ENCODE assay signal across 2 cellular contexts in the genomic region with DNA sequence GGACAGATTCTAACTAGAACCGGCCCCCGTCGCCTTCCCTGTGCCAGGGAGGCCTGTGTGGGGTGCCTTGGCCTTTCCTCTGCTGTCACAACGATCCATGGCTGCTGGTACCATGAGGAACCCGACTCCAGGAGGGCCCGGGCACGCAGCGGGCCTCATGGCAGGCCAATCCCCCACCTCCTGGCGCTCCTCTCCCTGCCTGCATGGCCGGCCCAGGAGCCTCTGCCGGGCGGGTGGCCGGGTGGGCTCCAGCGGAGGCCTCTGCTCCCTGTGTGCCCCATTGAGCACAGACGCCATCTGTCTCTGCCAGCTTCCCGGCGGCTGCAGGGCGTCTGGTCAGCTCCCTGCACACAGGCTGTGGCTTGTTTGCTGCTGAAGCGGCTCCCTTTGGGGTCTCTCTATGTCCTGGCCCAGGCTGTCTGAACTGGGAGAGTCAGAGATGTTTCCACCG.
TF ChIP-seq lines count a peak whose summit lies in the region.

No MANE protein-coding gene starts in this region.

TF ChIP-seq in IMR-90, 13 proteins besides CTCF, POLR2A, EP300 and RAD21:
- no peak for TF ChIP-seq RCOR1 (IDR thresholded peaks at IDR 0.05; ENCODE audit: insufficient replicate concordance, low read length)
- no peak for TF ChIP-seq RFX5 (IDR thresholded peaks at IDR 0.05; ENCODE audit: low read depth, low read length)
- no peak for TF ChIP-seq MXI1 (IDR thresholded peaks at IDR 0.05; ENCODE audit: borderline replicate concordance, low read depth, low read length)
- no peak for TF ChIP-seq BHLHE40 (IDR thresholded peaks at IDR 0.05; ENCODE audit: low read depth, low read length)
- TF ChIP-seq FOS (IDR thresholded peaks at IDR 0.05; ENCODE audit: low read depth, low read length) = no peak
- no peak for TF ChIP-seq CHD1 (IDR thresholded peaks at IDR 0.05; ENCODE audit: low read depth, low read length)
- TF ChIP-seq MAFK (IDR thresholded peaks at IDR 0.05; ENCODE audit: low read depth, low read length) = no peak
- no peak for TF ChIP-seq MAZ (IDR thresholded peaks at IDR 0.05; ENCODE audit: borderline replicate concordance, low read depth, low read length)
- TF ChIP-seq NFE2L2 (IDR thresholded peaks at IDR 0.05; ENCODE audit: low read depth, low read length) = no peak
- TF ChIP-seq, protein P1, sequence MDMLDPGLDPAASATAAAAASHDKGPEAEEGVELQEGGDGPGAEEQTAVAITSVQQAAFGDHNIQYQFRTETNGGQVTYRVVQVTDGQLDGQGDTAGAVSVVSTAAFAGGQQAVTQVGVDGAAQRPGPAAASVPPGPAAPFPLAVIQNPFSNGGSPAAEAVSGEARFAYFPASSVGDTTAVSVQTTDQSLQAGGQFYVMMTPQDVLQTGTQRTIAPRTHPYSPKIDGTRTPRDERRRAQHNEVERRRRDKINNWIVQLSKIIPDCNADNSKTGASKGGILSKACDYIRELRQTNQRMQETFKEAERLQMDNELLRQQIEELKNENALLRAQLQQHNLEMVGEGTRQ (IDR thresholded peaks at IDR 0.05; ENCODE audit: low read depth, low read length) = no peak
- TF ChIP-seq CEBPB (IDR thresholded peaks at IDR 0.05; ENCODE audit: low read depth, low read length) = no peak
- TF ChIP-seq, protein P2, sequence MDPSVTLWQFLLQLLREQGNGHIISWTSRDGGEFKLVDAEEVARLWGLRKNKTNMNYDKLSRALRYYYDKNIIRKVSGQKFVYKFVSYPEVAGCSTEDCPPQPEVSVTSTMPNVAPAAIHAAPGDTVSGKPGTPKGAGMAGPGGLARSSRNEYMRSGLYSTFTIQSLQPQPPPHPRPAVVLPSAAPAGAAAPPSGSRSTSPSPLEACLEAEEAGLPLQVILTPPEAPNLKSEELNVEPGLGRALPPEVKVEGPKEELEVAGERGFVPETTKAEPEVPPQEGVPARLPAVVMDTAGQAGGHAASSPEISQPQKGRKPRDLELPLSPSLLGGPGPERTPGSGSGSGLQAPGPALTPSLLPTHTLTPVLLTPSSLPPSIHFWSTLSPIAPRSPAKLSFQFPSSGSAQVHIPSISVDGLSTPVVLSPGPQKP (IDR thresholded peaks at IDR 0.05; ENCODE audit: borderline replicate concordance, low read depth, low read length) = no peak
- TF ChIP-seq SMC3 (IDR thresholded peaks at IDR 0.05; ENCODE audit: low read depth, low read length) = no peak
TF ChIP-seq in IMR-90: peak in this region for 0.

TF ChIP-seq in H1, 55 proteins besides CTCF, POLR2A, EP300 and RAD21:
- TF ChIP-seq, protein P3, sequence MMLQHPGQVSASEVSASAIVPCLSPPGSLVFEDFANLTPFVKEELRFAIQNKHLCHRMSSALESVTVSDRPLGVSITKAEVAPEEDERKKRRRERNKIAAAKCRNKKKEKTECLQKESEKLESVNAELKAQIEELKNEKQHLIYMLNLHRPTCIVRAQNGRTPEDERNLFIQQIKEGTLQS (IDR thresholded peaks at IDR 0.05; ENCODE audit: insufficient read depth, low read depth, low read length) = no peak
- TF ChIP-seq, protein P4, sequence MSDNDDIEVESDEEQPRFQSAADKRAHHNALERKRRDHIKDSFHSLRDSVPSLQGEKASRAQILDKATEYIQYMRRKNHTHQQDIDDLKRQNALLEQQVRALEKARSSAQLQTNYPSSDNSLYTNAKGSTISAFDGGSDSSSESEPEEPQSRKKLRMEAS (IDR thresholded peaks at IDR 0.05) = no peak
- TF ChIP-seq BCL11A (IDR thresholded peaks at IDR 0.05; ENCODE audit: low read depth in 2 of 2, low read length in 2 of 2) = no peak
- TF ChIP-seq, protein P5, sequence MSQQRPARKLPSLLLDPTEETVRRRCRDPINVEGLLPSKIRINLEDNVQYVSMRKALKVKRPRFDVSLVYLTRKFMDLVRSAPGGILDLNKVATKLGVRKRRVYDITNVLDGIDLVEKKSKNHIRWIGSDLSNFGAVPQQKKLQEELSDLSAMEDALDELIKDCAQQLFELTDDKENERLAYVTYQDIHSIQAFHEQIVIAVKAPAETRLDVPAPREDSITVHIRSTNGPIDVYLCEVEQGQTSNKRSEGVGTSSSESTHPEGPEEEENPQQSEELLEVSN (IDR thresholded peaks at IDR 0.05) = no peak
- TF ChIP-seq EGR1 (IDR thresholded peaks at IDR 0.05; ENCODE audit: borderline replicate concordance, low read depth, low read length) = no peak
- TF ChIP-seq CHD2 (IDR thresholded peaks at IDR 0.05; ENCODE audit: low read length) = no peak
- TF ChIP-seq JUND (IDR thresholded peaks at IDR 0.05; ENCODE audit: low read length) = no peak
TF ChIP-seq in H1: peak in this region for 0.
